8 cellular contexts compared by ENCODE assay signal in genomic region chrX:54529559-54530357, GRCh38. TPM values are rescaled to one million over a fixed set of nuclear protein-coding genes. Genes with fewer than 3 reads are reported as not detected.
DNase-seq lines count a peak whose midpoint lies in the region; ATAC-seq and TF ChIP-seq lines count a peak whose summit lies in the region.

GNL3L (plus strand) TSS chrX:54530219; CDS start chrX:54532567, 2,348 bp downstream.

- H3K4me3 ChIP-seq in MG63 = peak within 1 kb of the TSS; percentile 79
- peak within 1 kb of the TSS; percentile 79 for H3K4me3 ChIP-seq in neural cell (ENCODE audit: low read length)

- no CpG with 5 or more reads among the region's 50 CpGs for WGBS in H9 (ENCODE audit: extremely low coverage, insufficient read length, low lambda C conversion rate)

- H3K79me1 ChIP-seq in H9 (ENCODE audit: insufficient read depth, low read depth, low read length, poor library complexity, severe bottlenecking) = no peaks in the 10 kb centered on the region

- peak; percentile 93 for ATAC-seq in stimulated activated naive CD8-positive, alpha-beta T cell treated with anti-CD3 and anti-CD28 coated beads, Interleukin-15, amount 100 ng/mL, for 72 hours

- H3K36me3 ChIP-seq in MG63 (peaks cover 4% of the 10 kb centered on the region), neural cell (ENCODE audit: insufficient read depth, low read length) (no peaks in the 10 kb centered on the region)

- peaks cover 32 to 46% (median 33%) of the 10 kb centered on the region in 3 experiments for H3K36me3 Mint-ChIP-seq in H9 (ENCODE audit: insufficient read depth in 1 of 3, low read depth in 3 of 3)

- H3K23ac ChIP-seq in H9 (ENCODE audit: insufficient read length, low read depth, low read length) = no peak within 1 kb of the TSS

- no peak within 1 kb of the TSS for H2BK5ac ChIP-seq in H9 (ENCODE audit: insufficient read length, low read length)

- no peak within 1 kb of the TSS for H2BK20ac ChIP-seq in H9 (ENCODE audit: low read depth, low read length, poor library complexity, severe bottlenecking)

- H3K27ac Mint-ChIP-seq in H9 = peak within 1 kb of the TSS; percentile 97 to 99 (median 99)
- H3K27ac Mint-ChIP-seq in stimulated activated naive CD8-positive, alpha-beta T cell treated with anti-CD3 and anti-CD28 coated beads, Interleukin-15, amount 100 ng/mL, for 72 hours = peak within 1 kb of the TSS; percentile 97 to 98

- peaks cover 2% of the 10 kb centered on the region for H3K27me3 Mint-ChIP-seq in H9 (ENCODE audit: low read depth)
- no peaks in the 10 kb centered on the region for H3K27me3 Mint-ChIP-seq in stimulated activated naive CD8-positive, alpha-beta T cell treated with anti-CD3 and anti-CD28 coated beads, Interleukin-15, amount 100 ng/mL, for 72 hours

- H3K27me3 ChIP-seq in H9 (ENCODE audit: insufficient read depth, low read length) = no peaks in the 10 kb centered on the region
- no peaks in the 10 kb centered on the region for H3K27me3 ChIP-seq in MG63
- no peaks in the 10 kb centered on the region for H3K27me3 ChIP-seq in neural cell (ENCODE audit: insufficient read depth, low read depth, low read length)

- H3K27ac ChIP-seq in H9 (ENCODE audit: insufficient read length, low read depth, low read length) (peak within 1 kb of the TSS; percentile 55), neural cell (ENCODE audit: low read length) (peak within 1 kb of the TSS; percentile 91)

- H2AFZ ChIP-seq in H9 (ENCODE audit: low read length) (no peak within 1 kb of the TSS), neural cell (ENCODE audit: low read depth, low read length) (peak within 1 kb of the TSS; percentile 60)

- H4K5ac ChIP-seq in H9 (ENCODE audit: insufficient read length, low read depth, low read length) = peak within 1 kb of the TSS; percentile 88

- no peak within 1 kb of the TSS for H3K56ac ChIP-seq in H9 (ENCODE audit: insufficient read length, low read depth, low read length)

- no peaks in the 10 kb centered on the region for H4K20me1 ChIP-seq in H9 (ENCODE audit: control insufficient read depth, insufficient read depth, insufficient read length)
- H4K20me1 ChIP-seq in neural cell (ENCODE audit: insufficient read depth) = no peaks in the 10 kb centered on the region

- H4K91ac ChIP-seq in H9 (ENCODE audit: insufficient read length, low read depth, low read length) = peak within 1 kb of the TSS; percentile 60

- H3K79me2 ChIP-seq in H9 (ENCODE audit: insufficient read depth, low read length) = peaks cover 10% of the 10 kb centered on the region; the same call in 1 of the 2 replicates
- no peaks in the 10 kb centered on the region for H3K79me2 ChIP-seq in neural cell (replicated peaks; ENCODE audit: insufficient read depth, low read length)

- no peaks in the 10 kb centered on the region for H3K9me2 ChIP-seq in neural cell (ENCODE audit: insufficient read depth, low read length)

- no peak within 1 kb of the TSS for H2BK12ac ChIP-seq in H9 (ENCODE audit: insufficient read length, low read depth, low read length)

- DNase-seq in ELF-1 (ENCODE audit: low read depth, low spot score) (peak; percentile 94), H9 (peak; percentile 89), MG63 (peak; percentile 82), SHP77 (lab: John Stamatoyannopoulos, UW) (peak; percentile 98), fibroblast of the conjunctiva (ENCODE audit: low read depth) (peak; percentile 79)
- DNase-seq in activated effector memory CD4-positive, alpha-beta T cell treated with Interleukin-2 at 50 U/mL for 16 hours = peak; percentile 73
- peak; percentile 68 to 82 for DNase-seq in stimulated activated naive CD8-positive, alpha-beta T cell treated with anti-CD3 and anti-CD28 coated beads, Interleukin-15, amount 100 ng/mL, for 72 hours

- H3K4ac ChIP-seq in H9 (ENCODE audit: low read depth, low read length) = peak within 1 kb of the TSS; percentile 68; the same call in 1 of the 2 replicates

- peak within 1 kb of the TSS; percentile 86 for H3T11ph ChIP-seq in H9 (ENCODE audit: low read length)

- H4K8ac ChIP-seq in H9 (replicated peaks; ENCODE audit: insufficient read length, low read depth, low read length) = no peak within 1 kb of the TSS

- H3K9me3 ChIP-seq in H9 (ENCODE audit: control insufficient read depth, low read depth, low read length) = peaks cover 24% of the 10 kb centered on the region
- no peaks in the 10 kb centered on the region for H3K9me3 ChIP-seq in MG63
- no peaks in the 10 kb centered on the region for H3K9me3 ChIP-seq in neural cell (ENCODE audit: low read length)

- TF ChIP-seq RAD21 in neural cell (conservative IDR thresholded peaks at IDR 0.05) = no peak

- peak within 1 kb of the TSS; percentile 91 to 93 for H3K4me3 Mint-ChIP-seq in H9
- H3K4me3 Mint-ChIP-seq in stimulated activated naive CD8-positive, alpha-beta T cell treated with anti-CD3 and anti-CD28 coated beads, Interleukin-15, amount 100 ng/mL, for 72 hours = peak within 1 kb of the TSS; percentile 89

- peaks cover 72 to 75% of the 10 kb centered on the region in 2 experiments for H3K9me3 Mint-ChIP-seq in H9
- H3K9me3 Mint-ChIP-seq in stimulated activated naive CD8-positive, alpha-beta T cell treated with anti-CD3 and anti-CD28 coated beads, Interleukin-15, amount 100 ng/mL, for 72 hours = peaks cover 9 to 11% of the 10 kb centered on the region in 2 donors

- TF ChIP-seq CTCF in H9 (conservative IDR thresholded peaks at IDR 0.05) = no peak
- TF ChIP-seq CTCF in neural cell (IDR thresholded peaks at IDR 0.05; ENCODE audit: poor library complexity, severe bottlenecking) = no peak

- H3K18ac ChIP-seq in H9 (ENCODE audit: insufficient read length, low read depth, low read length) = peak within 1 kb of the TSS; percentile 98

- H3K4me1 Mint-ChIP-seq in H9 = peaks cover 10 to 31% of the 10 kb centered on the region in 2 experiments
- peaks cover 30% of the 10 kb centered on the region for H3K4me1 Mint-ChIP-seq in stimulated activated naive CD8-positive, alpha-beta T cell treated with anti-CD3 and anti-CD28 coated beads, Interleukin-15, amount 100 ng/mL, for 72 hours

- H3F3A ChIP-seq in neural cell (ENCODE audit: insufficient read depth, low read length, poor library complexity, severe bottlenecking) = no peaks in the 10 kb centered on the region

- H3K23me2 ChIP-seq in H9 (ENCODE audit: insufficient read length, low read depth, low read length, poor library complexity, severe bottlenecking) = no peaks in the 10 kb centered on the region

- peak within 1 kb of the TSS; percentile 98 for H2BK120ac ChIP-seq in H9 (ENCODE audit: low read depth, low read length, poor library complexity, severe bottlenecking)

- H3K9ac ChIP-seq in H9 (ENCODE audit: extremely low read depth, insufficient read length, low read length) = peak within 1 kb of the TSS; percentile 74
- peak within 1 kb of the TSS; percentile 79 for H3K9ac ChIP-seq in neural cell (ENCODE audit: low read length)

- H3K4me2 ChIP-seq in H9 (ENCODE audit: insufficient read depth, insufficient read length, low read length) (peak within 1 kb of the TSS; percentile 42), neural cell (ENCODE audit: low read length) (peak within 1 kb of the TSS; percentile 39)

- TF ChIP-seq EP300 in neural cell (conservative IDR thresholded peaks at IDR 0.05; ENCODE audit: poor library complexity, severe bottlenecking) = peak; percentile 64

- H3K4me1 ChIP-seq in H9 (ENCODE audit: insufficient read depth, low read length) = no peaks in the 10 kb centered on the region

- no peak within 1 kb of the TSS for H2BK15ac ChIP-seq in H9 (ENCODE audit: low read depth, low read length)

- peak within 1 kb of the TSS; percentile 97 for H3K14ac ChIP-seq in H9 (ENCODE audit: insufficient read depth, low read length)

- H2AK5ac ChIP-seq in H9 (ENCODE audit: insufficient read length, low read length) = no peak within 1 kb of the TSS

TF ChIP-seq in neural cell, 6 proteins besides CTCF, POLR2A, EP300 and RAD21:
- TF ChIP-seq MXI1 (conservative IDR thresholded peaks at IDR 0.05; ENCODE audit: poor library complexity, severe bottlenecking) = no peak
- TF ChIP-seq POLR2AphosphoS5 (IDR thresholded peaks at IDR 0.05) = peak; percentile 87

RNA-seq across cellular contexts. Expression of gene GNL3L, which starts in this region (rescaled TPM):
- total RNA-seq in H9 (2021) = 64.0 and 69.2 TPM in 2 replicates
- total RNA-seq in MG63 (2014; rRNA removed; shearing (Covaris generic); ENCODE audit: low replicate concordance) = 11.0 and 11.8 TPM in 2 replicates
- 6.6 and 7.1 TPM in 2 replicates for polyA plus RNA-seq in neural cell
- 21.4 and 21.5 TPM in 2 replicates for polyA minus RNA-seq in neural cell

Comparison
In these comparisons a context has a peak if more than half of its experiments do, and no peak if none do; other contexts are left out.
1. Peak in every context shown above with its lines: DNase-seq, ATAC-seq, H3K4me3 ChIP-seq and H3K27ac ChIP-seq.